Comparison of ENCODE assay signal across 9 cellular contexts in genomic region chr19:48967346-48968178, GRCh38. TPM values are rescaled to one million over a fixed set of nuclear protein-coding genes. Genes with fewer than 3 reads are reported as not detected.
DNase-seq lines count a peak whose midpoint lies in the region; ATAC-seq and TF ChIP-seq lines count a peak whose summit lies in the region.
"Had no signal": no experiment of that assay in that cellular context is flagged by ENCODE, and none has a peak within 500 bp of the region (broad histone marks: within the 10 kb centered on the region; RNA-seq: fewer than 3 reads in every experiment).

No MANE protein-coding gene starts in this region.

- H3K36me3 ChIP-seq in HAP-1 (replicated peaks), result peaks cover 59% of the 10 kb centered on the region

- TF ChIP-seq CTCF in natural killer cell (IDR thresholded peaks at IDR 0.05) (no peak), GM20000 (IDR thresholded peaks at IDR 0.05; ENCODE audit: extremely low read depth, missing control alignments) (no peak)

- CTCF ChIA-PET in activated CD4-positive, alpha-beta memory T cell treated with anti-CD3 and anti-CD28 coated beads for 36 hours (lab: Charles Lee), result interaction anchor here (1.0 to 6.5 kb wide), 5 partner anchors 26 to 181 kb away, joined by 3 to 52 read pairs (median 4); partner anchors contain the start of genes GYS1, HSD17B14 and RUVBL2

- ATAC-seq in natural killer cell treated with Interleukin-12 subunit alpha and Interleukin-12 subunit beta and Interleukin-15 and Interleukin-18, amount 100 ng/mL, for 72 hours, result no peak
- ATAC-seq in natural killer cell (no peak), left cardiac atrium (peak in 1 of 2 donors; percentile 0)
- ATAC-seq in stimulated activated memory B cell treated with anti-CD40 and anti-IgM and Interleukin-4, amounts not matched to agents 10 μg/mL and 1 μg/mL and 100 μg/mL, for 72 hours, result no peak

- intact Hi-C loops in natural killer cell (cut with micrococcal nuclease), result loop anchor here (5.0 to 10.0 kb wide), 2 partner anchors 65 to 323 kb away; partner anchors contain the start of genes CA11 and NUCB1
- intact Hi-C loops in activated CD4-positive, alpha-beta memory T cell treated with anti-CD3 and anti-CD28 coated beads for 36 hours (cut with micrococcal nuclease), result loop anchor here (5.0 kb wide), 1 partner anchor 110 kb away; no protein-coding TSS in a partner anchor
- intact Hi-C loops in left cardiac atrium (cut with DNase I), result loop anchor here (5.0 to 10.0 kb wide), 2 partner anchors 90 to 93 kb away; partner anchors contain the start of gene PPP1R15A (in 1 of the 2)

- no peaks in the 10 kb centered on the region for H3K9me3 ChIP-seq in HAP-1

- H3K27me3 ChIP-seq in HAP-1 (ENCODE audit: low read depth), result no peaks in the 10 kb centered on the region

- H3K4me3 ChIP-seq in HAP-1, result no peak overlapping the region

- H3K4me1 ChIP-seq in HAP-1, result peaks cover 16% of the 10 kb centered on the region

- POLR2A ChIA-PET in activated CD4-positive, alpha-beta memory T cell treated with anti-CD3 and anti-CD28 coated beads for 36 hours (lab: Charles Lee), result interaction anchor here (0.8 to 2.1 kb wide), 5 partner anchors 9 to 94 kb away, joined by 3 to 5 read pairs (median 5); partner anchors contain the start of genes BAX, GYS1, NUCB1 and RUVBL2

- H3K36me3 Mint-ChIP-seq in natural killer cell treated with Interleukin-12 subunit alpha and Interleukin-12 subunit beta and Interleukin-15 and Interleukin-18, amount 100 ng/mL, for 72 hours, result peaks cover 7% of the 10 kb centered on the region
- no peaks in the 10 kb centered on the region for H3K36me3 Mint-ChIP-seq in natural killer cell
- H3K36me3 Mint-ChIP-seq in activated CD4-positive, alpha-beta memory T cell treated with anti-CD3 and anti-CD28 coated beads for 36 hours, result peaks cover 32% of the 10 kb centered on the region
- H3K36me3 Mint-ChIP-seq in stimulated activated memory B cell treated with anti-CD40 and anti-IgM and Interleukin-4, amounts not matched to agents 10 μg/mL and 1 μg/mL and 100 μg/mL, for 72 hours, result peaks cover 43% of the 10 kb centered on the region

- no peak for DNase-seq in natural killer cell treated with Interleukin-12 subunit alpha and Interleukin-12 subunit beta and Interleukin-15 and Interleukin-18, amount 100 ng/mL, for 72 hours (ENCODE audit: low spot score)
- DNase-seq in natural killer cell (no peak), left cardiac atrium (peak; percentile 58), HAP-1 (ENCODE audit: low spot score in 2 of 2) (no peak), GM20000 (ENCODE audit: low spot score) (no peak), NCI-H345 treated with DMSO at 0.1 percent for 48 hours (lab: John Stamatoyannopoulos, UW; ENCODE audit: unreplicated experiment) (no peak)
- no peak for DNase-seq in activated CD4-positive, alpha-beta memory T cell treated with anti-CD3 and anti-CD28 coated beads for 36 hours

- peak overlapping the region; percentile 100 for H3K4me3 Mint-ChIP-seq in natural killer cell treated with Interleukin-12 subunit alpha and Interleukin-12 subunit beta and Interleukin-15 and Interleukin-18, amount 100 ng/mL, for 72 hours
- no peak overlapping the region for H3K4me3 Mint-ChIP-seq in natural killer cell
- H3K4me3 Mint-ChIP-seq in activated CD4-positive, alpha-beta memory T cell treated with anti-CD3 and anti-CD28 coated beads for 36 hours, result peak overlapping the region; percentile 89
- peak overlapping the region; percentile 100 for H3K4me3 Mint-ChIP-seq in stimulated activated memory B cell treated with anti-CD40 and anti-IgM and Interleukin-4, amounts not matched to agents 10 μg/mL and 1 μg/mL and 100 μg/mL, for 72 hours

- in situ Hi-C loops in HAP-1 (cut with MboI; ENCODE audit: low sequenced_read_pairs), result loop anchor here (10.0 kb wide), 1 partner anchor 323 kb away; the partner anchor contains the start of gene CA11

- H3K27me3 Mint-ChIP-seq in natural killer cell treated with Interleukin-12 subunit alpha and Interleukin-12 subunit beta and Interleukin-15 and Interleukin-18, amount 100 ng/mL, for 72 hours, result no peaks in the 10 kb centered on the region
- H3K27me3 Mint-ChIP-seq in natural killer cell (ENCODE audit: low read depth in 2 of 2), result no peaks in the 10 kb centered on the region
- no peaks in the 10 kb centered on the region for H3K27me3 Mint-ChIP-seq in activated CD4-positive, alpha-beta memory T cell treated with anti-CD3 and anti-CD28 coated beads for 36 hours
- H3K27me3 Mint-ChIP-seq in stimulated activated memory B cell treated with anti-CD40 and anti-IgM and Interleukin-4, amounts not matched to agents 10 μg/mL and 1 μg/mL and 100 μg/mL, for 72 hours, result no peaks in the 10 kb centered on the region

- no peaks in the 10 kb centered on the region for H3K9me3 Mint-ChIP-seq in natural killer cell treated with Interleukin-12 subunit alpha and Interleukin-12 subunit beta and Interleukin-15 and Interleukin-18, amount 100 ng/mL, for 72 hours
- H3K9me3 Mint-ChIP-seq in natural killer cell, result no peaks in the 10 kb centered on the region
- no peaks in the 10 kb centered on the region for H3K9me3 Mint-ChIP-seq in activated CD4-positive, alpha-beta memory T cell treated with anti-CD3 and anti-CD28 coated beads for 36 hours
- H3K9me3 Mint-ChIP-seq in stimulated activated memory B cell treated with anti-CD40 and anti-IgM and Interleukin-4, amounts not matched to agents 10 μg/mL and 1 μg/mL and 100 μg/mL, for 72 hours, result no peaks in the 10 kb centered on the region

- peaks cover 47 to 53% of the 10 kb centered on the region in 2 donors for H3K4me1 Mint-ChIP-seq in natural killer cell treated with Interleukin-12 subunit alpha and Interleukin-12 subunit beta and Interleukin-15 and Interleukin-18, amount 100 ng/mL, for 72 hours (ENCODE audit: low read depth in 2 of 2)
- peaks cover 41 to 46% of the 10 kb centered on the region in 2 donors for H3K4me1 Mint-ChIP-seq in natural killer cell
- peaks cover 42% of the 10 kb centered on the region for H3K4me1 Mint-ChIP-seq in activated CD4-positive, alpha-beta memory T cell treated with anti-CD3 and anti-CD28 coated beads for 36 hours (ENCODE audit: low read depth)
- H3K4me1 Mint-ChIP-seq in stimulated activated memory B cell treated with anti-CD40 and anti-IgM and Interleukin-4, amounts not matched to agents 10 μg/mL and 1 μg/mL and 100 μg/mL, for 72 hours, result peaks cover 68% of the 10 kb centered on the region

- H3K27ac Mint-ChIP-seq in natural killer cell treated with Interleukin-12 subunit alpha and Interleukin-12 subunit beta and Interleukin-15 and Interleukin-18, amount 100 ng/mL, for 72 hours, result peak overlapping the region; percentile 86 to 99
- no peak overlapping the region for H3K27ac Mint-ChIP-seq in natural killer cell
- H3K27ac Mint-ChIP-seq in activated CD4-positive, alpha-beta memory T cell treated with anti-CD3 and anti-CD28 coated beads for 36 hours, result peak overlapping the region; percentile 93
- peak overlapping the region; percentile 100 for H3K27ac Mint-ChIP-seq in stimulated activated memory B cell treated with anti-CD40 and anti-IgM and Interleukin-4, amounts not matched to agents 10 μg/mL and 1 μg/mL and 100 μg/mL, for 72 hours

RNA-seq across cellular contexts. Expression of gene FTL, which starts 2.5 kb away (rescaled TPM):
- total RNA-seq in natural killer cell treated with Interleukin-12 subunit alpha and Interleukin-12 subunit beta and Interleukin-15 and Interleukin-18, amount 100 ng/mL, for 72 hours, result 1,000 to 10,000 TPM; 1,643 to 2,467 TPM
- total RNA-seq in natural killer cell (1,000 to 10,000 TPM in 2 of 3 donors, 100 to 1,000 TPM in 1; 554 to 1,168 (median 1,024) TPM), left cardiac atrium (1,000 to 10,000 TPM; 1,813 to 2,086 TPM)
- 100 to 1,000 TPM; 870 to 900 TPM for total RNA-seq in activated CD4-positive, alpha-beta memory T cell treated with anti-CD3 and anti-CD28 coated beads for 36 hours

RNA-seq across cellular contexts. Expression of gene BAX, which starts 12.9 kb away (rescaled TPM):
- total RNA-seq in natural killer cell treated with Interleukin-12 subunit alpha and Interleukin-12 subunit beta and Interleukin-15 and Interleukin-18, amount 100 ng/mL, for 72 hours, result 100 to 1,000 TPM; 203 to 305 TPM
- total RNA-seq in natural killer cell (100 to 1,000 TPM; 117 to 133 (median 120) TPM), left cardiac atrium (10 to 100 TPM; 28.8 to 36.1 TPM)
- total RNA-seq in activated CD4-positive, alpha-beta memory T cell treated with anti-CD3 and anti-CD28 coated beads for 36 hours, result 100 to 1,000 TPM; 173 to 181 TPM

RNA-seq across cellular contexts. Expression of gene GYS1, which starts 25.5 kb away (rescaled TPM):
- 100 to 1,000 TPM in 1 of 2 donors, 10 to 100 TPM in 1; 85.7 to 119 TPM for total RNA-seq in natural killer cell treated with Interleukin-12 subunit alpha and Interleukin-12 subunit beta and Interleukin-15 and Interleukin-18, amount 100 ng/mL, for 72 hours
- 10 to 100 TPM; 31.6 to 34.5 (median 34.4) TPM for total RNA-seq in natural killer cell
- 10 to 100 TPM; 42.2 to 47.6 TPM for total RNA-seq in activated CD4-positive, alpha-beta memory T cell treated with anti-CD3 and anti-CD28 coated beads for 36 hours
- total RNA-seq in left cardiac atrium, result 10 to 100 TPM; 66.4 to 95.7 TPM

RNA-seq across cellular contexts. Expression of gene RUVBL2, which starts 26.1 kb away (rescaled TPM):
- total RNA-seq in natural killer cell treated with Interleukin-12 subunit alpha and Interleukin-12 subunit beta and Interleukin-15 and Interleukin-18, amount 100 ng/mL, for 72 hours, result 100 to 1,000 TPM; 101 to 173 TPM
- total RNA-seq in natural killer cell, result 10 to 100 TPM; 23.6 to 28.3 (median 26.5) TPM
- 100 to 1,000 TPM; 107 to 109 TPM for total RNA-seq in activated CD4-positive, alpha-beta memory T cell treated with anti-CD3 and anti-CD28 coated beads for 36 hours
- 10 to 100 TPM; 39.3 to 50.0 TPM for total RNA-seq in left cardiac atrium

RNA-seq across cellular contexts. Expression of gene DHDH, which starts 34.1 kb away (rescaled TPM):
- under 1 TPM in 1 of 2 donors, not detected in 1; 0.43 TPM for total RNA-seq in natural killer cell treated with Interleukin-12 subunit alpha and Interleukin-12 subunit beta and Interleukin-15 and Interleukin-18, amount 100 ng/mL, for 72 hours
- total RNA-seq in natural killer cell, result not detected
- total RNA-seq in activated CD4-positive, alpha-beta memory T cell treated with anti-CD3 and anti-CD28 coated beads for 36 hours, result 1 to 10 TPM; 2.0 to 2.8 TPM
- total RNA-seq in left cardiac atrium, result not detected
- total RNA-seq: glomerular endothelial cell had no signal

Comparison
In these comparisons a context has a peak if more than half of its experiments do, and no peak if none do; other contexts are left out.
1. H3K27ac Mint-ChIP-seq: peak in natural killer cell treated with Interleukin-12 subunit alpha and Interleukin-12 subunit beta and Interleukin-15 and Interleukin-18, amount 100 ng/mL, for 72 hours (2 of 2), activated CD4-positive, alpha-beta memory T cell treated with anti-CD3 and anti-CD28 coated beads for 36 hours (single experiment) and stimulated activated memory B cell treated with anti-CD40 and anti-IgM and Interleukin-4, amounts not matched to agents 10 μg/mL and 1 μg/mL and 100 μg/mL, for 72 hours (single experiment); none in natural killer cell (0 of 2).